ENCODE assay signal across 8 cellular contexts in genomic region chr10:51485668-51486067, GRCh38.
"Had no signal": no experiment of that assay in that cellular context is flagged by ENCODE, and none has a peak within 500 bp of the region (broad histone marks: within the 10 kb centered on the region; RNA-seq: fewer than 3 reads in every experiment).

No MANE protein-coding gene starts in this region.

- H3K27me3 Mint-ChIP-seq: IgD-negative memory B cell had no signal

- ATAC-seq: HepG2 had no signal

- H3K9ac ChIP-seq: KMS-11 had no signal

- H3K4me2 ChIP-seq: KMS-11 had no signal

- FAIRE-seq: HepG2, HTR-8/SVneo had no signal

- H3K36me3 Mint-ChIP-seq: IgD-negative memory B cell had no signal

- H3K27ac Mint-ChIP-seq: IgD-negative memory B cell had no signal

- H3K27ac ChIP-seq: HL-60, KMS-11 had no signal

- H3K4me1 Mint-ChIP-seq: IgD-negative memory B cell had no signal

- DNase-seq: IMR-90, KBM-7, KG1 had no signal

- H3K4me3 Mint-ChIP-seq: IgD-negative memory B cell had no signal
